Comparison of ENCODE assay signal across 15 cellular contexts in the genomic region with DNA sequence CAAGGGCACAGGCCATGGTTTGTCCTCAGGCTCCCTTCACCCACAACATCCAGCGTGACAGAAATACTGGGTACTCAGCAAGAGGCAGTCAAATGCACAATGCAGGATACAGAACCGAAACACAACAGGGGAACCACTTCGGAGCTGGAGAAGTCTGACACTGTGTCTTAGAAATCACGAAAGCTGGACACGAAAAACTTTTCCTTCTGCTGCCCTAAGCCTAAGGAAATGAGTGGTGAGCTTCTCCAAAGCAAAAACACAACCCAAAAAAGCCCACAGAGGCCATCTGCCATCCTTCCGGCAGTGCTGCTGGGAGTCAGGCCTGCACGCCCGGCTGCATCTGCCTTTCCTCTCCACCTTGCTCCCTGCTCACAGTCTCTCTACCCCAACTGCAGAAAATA.
A peak's percentile ranks its signal among the peaks of the same experiment; 100 is the strongest.
DNase-seq lines count a peak whose midpoint lies in the region; FAIRE-seq and TF ChIP-seq lines count a peak whose summit lies in the region.
"Had no signal": no experiment of that assay in that cellular context is flagged by ENCODE, and none has a peak within 500 bp of the region (broad histone marks: within the 10 kb centered on the region; RNA-seq: fewer than 3 reads in every experiment).

No MANE protein-coding gene starts in this region.

- intact Hi-C loops in kidney (cut with DNase I), result no loop called here

- no peak for DNase-seq in GM12891 (ENCODE audit: insufficient read length, low spot score)
- DNase-seq in NCI-H2171 (lab: John Stamatoyannopoulos, UW), result peak; percentile 19
- DNase-seq in globus pallidus (ENCODE audit: low spot score), result peak; percentile 64
- peak; percentile 9 for DNase-seq in retina
- DNase-seq in cortex of kidney (lab: John Stamatoyannopoulos, UW), result no peak
- no peak for DNase-seq in kidney
- no peak for DNase-seq in 8988T
- DNase-seq: COR-L47; effector memory CD4-positive, alpha-beta T cell; foreskin fibroblast; mucosa of descending colon; NCI-H2081 treated with DMSO at 0.1 percent for 48 hours; NK-92 treated with Interleukin-12 subunit alpha and Interleukin-12 subunit beta, amount 100 ng/mL, for 24 hours; stimulated activated CD4-positive, alpha-beta T cell treated with anti-CD3 and anti-CD28 coated beads, Interleukin-4, amount 100 ng/mL, for 1 hour; stimulated activated naive CD4-positive, alpha-beta T cell had no signal

- no peak for TF ChIP-seq POLR2A in GM12891 (IDR thresholded peaks at IDR 0.05; ENCODE audit: low read depth, low read length)

- no peak overlapping the region for H3K27ac ChIP-seq in kidney (ENCODE audit: low read depth in 2 of 2, low read length in 2 of 2)

- H3K9ac ChIP-seq in kidney (ENCODE audit: low read length in 2 of 2), result no peak overlapping the region

- H3K9me3 ChIP-seq in kidney (ENCODE audit: control insufficient read depth in 1 of 2, low read length in 2 of 2), result no peaks in the 10 kb centered on the region
- H3K9me3 ChIP-seq: mucosa of descending colon had no signal

- no peak for TF ChIP-seq CTCF in kidney (IDR thresholded peaks at IDR 0.05; ENCODE audit: borderline replicate concordance, extremely low read depth, insufficient read depth)

- H3K4me3 ChIP-seq in kidney (ENCODE audit: low read length in 2 of 2), result no peak overlapping the region
- H3K4me3 ChIP-seq: mucosa of descending colon had no signal

- H3K36me3 ChIP-seq in kidney (ENCODE audit: control insufficient read depth in 1 of 2, insufficient read depth in 2 of 2, low read length in 2 of 2), result peaks cover 0 to 3% of the 10 kb centered on the region in 2 donors

- H3K4me1 ChIP-seq in kidney (ENCODE audit: control insufficient read depth in 1 of 2, insufficient read depth in 1 of 2, low read depth in 1 of 2, low read length in 2 of 2), result no peaks in the 10 kb centered on the region

- FAIRE-seq in GM12891 (lab: Jason Lieb, UNC) (no peak), kidney (lab: Jason Lieb, UNC) (no peak)

TF ChIP-seq in GM12891, 5 proteins besides CTCF, POLR2A, EP300 and RAD21:
- TF ChIP-seq SPI1 (IDR thresholded peaks at IDR 0.05; ENCODE audit: low read depth, low read length) (peak; percentile 36; the same call in 1 of the 2 replicates), PAX5 (IDR thresholded peaks at IDR 0.05; ENCODE audit: insufficient read depth, low read length, severe bottlenecking) (no peak)

Comparison
In these comparisons a context has a peak if more than half of its experiments do, and no peak if none do; other contexts are left out.
1. DNase-seq: peak in NCI-H2171 (single experiment), globus pallidus (single experiment) and retina (single experiment); none in GM12891 (single experiment), cortex of kidney (single experiment), kidney (single experiment) and 8988T (single experiment).